ENCODE assay signal across 1 cellular context in the genomic region with DNA sequence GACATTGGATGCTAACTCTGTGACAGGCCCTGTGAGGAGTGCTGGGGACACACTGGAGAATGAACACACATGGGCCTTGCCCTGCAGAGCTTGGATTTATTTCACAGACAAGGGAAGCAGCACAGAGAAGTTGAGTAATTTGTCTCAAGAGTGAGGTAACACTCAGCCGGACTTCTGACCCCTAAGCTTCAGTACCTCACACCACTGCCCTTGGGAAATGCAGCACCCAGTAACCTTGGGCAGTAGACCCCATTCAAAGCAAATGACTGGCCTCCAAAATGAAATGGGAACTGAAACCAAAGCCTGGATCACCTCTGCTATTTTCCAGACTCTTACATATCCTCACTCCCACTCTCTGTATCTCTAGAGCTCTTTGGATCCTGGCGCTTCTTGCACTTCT.
TF ChIP-seq lines count a peak whose summit lies in the region.

No MANE protein-coding gene starts in this region.

TF ChIP-seq in HepG2, 621 proteins besides CTCF, POLR2A, EP300 and RAD21 (continued from another document and continues in another):
- no peak for TF ChIP-seq ZNF556 (CRISPR knock-in tag; IDR thresholded peaks at IDR 0.05; ENCODE audit: borderline replicate concordance)
- no peak; the same call in 1 of the 2 replicates for TF ChIP-seq ZNF788 (CRISPR knock-in tag; IDR thresholded peaks at IDR 0.05; ENCODE audit: borderline replicate concordance)
- TF ChIP-seq MXI1 (IDR thresholded peaks at IDR 0.05; ENCODE audit: borderline replicate concordance, low read depth, low read length): peak; percentile 35; the same call in 1 of the 3 replicates
- TF ChIP-seq, protein P1, sequence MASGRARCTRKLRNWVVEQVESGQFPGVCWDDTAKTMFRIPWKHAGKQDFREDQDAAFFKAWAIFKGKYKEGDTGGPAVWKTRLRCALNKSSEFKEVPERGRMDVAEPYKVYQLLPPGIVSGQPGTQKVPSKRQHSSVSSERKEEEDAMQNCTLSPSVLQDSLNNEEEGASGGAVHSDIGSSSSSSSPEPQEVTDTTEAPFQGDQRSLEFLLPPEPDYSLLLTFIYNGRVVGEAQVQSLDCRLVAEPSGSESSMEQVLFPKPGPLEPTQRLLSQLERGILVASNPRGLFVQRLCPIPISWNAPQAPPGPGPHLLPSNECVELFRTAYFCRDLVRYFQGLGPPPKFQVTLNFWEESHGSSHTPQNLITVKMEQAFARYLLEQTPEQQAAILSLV (CRISPR knock-in tag; IDR thresholded peaks at IDR 0.05; ENCODE audit: borderline replicate concordance): no peak
- TF ChIP-seq PPARG (CRISPR knock-in tag; conservative IDR thresholded peaks at IDR 0.05): no peak
- TF ChIP-seq ZNF484 (CRISPR knock-in tag; IDR thresholded peaks at IDR 0.05; ENCODE audit: borderline replicate concordance, low read depth): no peak
- TF ChIP-seq, protein P2, sequence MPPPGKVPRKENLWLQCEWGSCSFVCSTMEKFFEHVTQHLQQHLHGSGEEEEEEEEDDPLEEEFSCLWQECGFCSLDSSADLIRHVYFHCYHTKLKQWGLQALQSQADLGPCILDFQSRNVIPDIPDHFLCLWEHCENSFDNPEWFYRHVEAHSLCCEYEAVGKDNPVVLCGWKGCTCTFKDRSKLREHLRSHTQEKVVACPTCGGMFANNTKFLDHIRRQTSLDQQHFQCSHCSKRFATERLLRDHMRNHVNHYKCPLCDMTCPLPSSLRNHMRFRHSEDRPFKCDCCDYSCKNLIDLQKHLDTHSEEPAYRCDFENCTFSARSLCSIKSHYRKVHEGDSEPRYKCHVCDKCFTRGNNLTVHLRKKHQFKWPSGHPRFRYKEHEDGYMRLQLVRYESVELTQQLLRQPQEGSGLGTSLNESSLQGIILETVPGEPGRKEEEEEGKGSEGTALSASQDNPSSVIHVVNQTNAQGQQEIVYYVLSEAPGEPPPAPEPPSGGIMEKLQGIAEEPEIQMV (CRISPR knock-in tag; IDR thresholded peaks at IDR 0.05; ENCODE audit: low read depth): no peak
- TF ChIP-seq BORCS8-MEF2B (CRISPR knock-in tag; IDR thresholded peaks at IDR 0.05): no peak
- TF ChIP-seq ATF5 (CRISPR knock-in tag; IDR thresholded peaks at IDR 0.05; ENCODE audit: low read depth): no peak
- TF ChIP-seq MAFF (IDR thresholded peaks at IDR 0.05; ENCODE audit: low read depth, low read length): no peak
- no peak for TF ChIP-seq RARG (CRISPR knock-in tag; IDR thresholded peaks at IDR 0.05; ENCODE audit: low read depth)
- no peak for TF ChIP-seq TOPORS (CRISPR knock-in tag; IDR thresholded peaks at IDR 0.05)
- TF ChIP-seq CEBPB (IDR thresholded peaks at IDR 0.05; ENCODE audit: borderline replicate concordance, low read depth, low read length): peak; percentile 99
- TF ChIP-seq SMARCC2 (IDR thresholded peaks at IDR 0.05): no peak
- TF ChIP-seq ZNF678 (CRISPR knock-in tag; IDR thresholded peaks at IDR 0.05): peak; percentile 31; the same call in 1 of the 2 replicates
- TF ChIP-seq, protein P3, sequence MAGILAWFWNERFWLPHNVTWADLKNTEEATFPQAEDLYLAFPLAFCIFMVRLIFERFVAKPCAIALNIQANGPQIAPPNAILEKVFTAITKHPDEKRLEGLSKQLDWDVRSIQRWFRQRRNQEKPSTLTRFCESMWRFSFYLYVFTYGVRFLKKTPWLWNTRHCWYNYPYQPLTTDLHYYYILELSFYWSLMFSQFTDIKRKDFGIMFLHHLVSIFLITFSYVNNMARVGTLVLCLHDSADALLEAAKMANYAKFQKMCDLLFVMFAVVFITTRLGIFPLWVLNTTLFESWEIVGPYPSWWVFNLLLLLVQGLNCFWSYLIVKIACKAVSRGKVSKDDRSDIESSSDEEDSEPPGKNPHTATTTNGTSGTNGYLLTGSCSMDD (CRISPR knock-in tag; IDR thresholded peaks at IDR 0.05): no peak
- peak; percentile 31; the same call in 1 of the 2 replicates for TF ChIP-seq HMG20A (CRISPR knock-in tag; IDR thresholded peaks at IDR 0.05; ENCODE audit: borderline replicate concordance)
- TF ChIP-seq SMAD1 (CRISPR knock-in tag; IDR thresholded peaks at IDR 0.05; ENCODE audit: borderline replicate concordance, low read depth): no peak
- TF ChIP-seq HNRNPH1 (optimal IDR thresholded peaks at IDR 0.05; ENCODE audit: low read depth, low read length): no peak
- no peak for TF ChIP-seq SETDB1 (CRISPR knock-in tag; IDR thresholded peaks at IDR 0.05; ENCODE audit: borderline replicate concordance)
- no peak for TF ChIP-seq ZNF235 (CRISPR knock-in tag; IDR thresholded peaks at IDR 0.05; ENCODE audit: borderline replicate concordance)
- peak; percentile 62; the same call in 1 of the 2 replicates for TF ChIP-seq HMG20B (CRISPR knock-in tag; conservative IDR thresholded peaks at IDR 0.05)
- no peak for TF ChIP-seq SUZ12 (IDR thresholded peaks at IDR 0.05; ENCODE audit: low read depth, low read length)
- no peak for TF ChIP-seq NCOA1 (CRISPR knock-in tag; IDR thresholded peaks at IDR 0.05)
- TF ChIP-seq HIC2 (CRISPR knock-in tag; IDR thresholded peaks at IDR 0.05; ENCODE audit: low read depth): no peak
- TF ChIP-seq, protein P4, sequence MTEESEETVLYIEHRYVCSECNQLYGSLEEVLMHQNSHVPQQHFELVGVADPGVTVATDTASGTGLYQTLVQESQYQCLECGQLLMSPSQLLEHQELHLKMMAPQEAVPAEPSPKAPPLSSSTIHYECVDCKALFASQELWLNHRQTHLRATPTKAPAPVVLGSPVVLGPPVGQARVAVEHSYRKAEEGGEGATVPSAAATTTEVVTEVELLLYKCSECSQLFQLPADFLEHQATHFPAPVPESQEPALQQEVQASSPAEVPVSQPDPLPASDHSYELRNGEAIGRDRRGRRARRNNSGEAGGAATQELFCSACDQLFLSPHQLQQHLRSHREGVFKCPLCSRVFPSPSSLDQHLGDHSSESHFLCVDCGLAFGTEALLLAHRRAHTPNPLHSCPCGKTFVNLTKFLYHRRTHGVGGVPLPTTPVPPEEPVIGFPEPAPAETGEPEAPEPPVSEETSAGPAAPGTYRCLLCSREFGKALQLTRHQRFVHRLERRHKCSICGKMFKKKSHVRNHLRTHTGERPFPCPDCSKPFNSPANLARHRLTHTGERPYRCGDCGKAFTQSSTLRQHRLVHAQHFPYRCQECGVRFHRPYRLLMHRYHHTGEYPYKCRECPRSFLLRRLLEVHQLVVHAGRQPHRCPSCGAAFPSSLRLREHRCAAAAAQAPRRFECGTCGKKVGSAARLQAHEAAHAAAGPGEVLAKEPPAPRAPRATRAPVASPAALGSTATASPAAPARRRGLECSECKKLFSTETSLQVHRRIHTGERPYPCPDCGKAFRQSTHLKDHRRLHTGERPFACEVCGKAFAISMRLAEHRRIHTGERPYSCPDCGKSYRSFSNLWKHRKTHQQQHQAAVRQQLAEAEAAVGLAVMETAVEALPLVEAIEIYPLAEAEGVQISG (CRISPR knock-in tag; IDR thresholded peaks at IDR 0.05): peak; percentile 43; the same call in 1 of the 2 replicates
- TF ChIP-seq ZNF670 (CRISPR knock-in tag; IDR thresholded peaks at IDR 0.05; ENCODE audit: borderline replicate concordance): no peak
- TF ChIP-seq ZMAT3 (CRISPR knock-in tag; conservative IDR thresholded peaks at IDR 0.05): no peak
- TF ChIP-seq ELF3 (CRISPR knock-in tag; IDR thresholded peaks at IDR 0.05): no peak
- TF ChIP-seq, protein P5, sequence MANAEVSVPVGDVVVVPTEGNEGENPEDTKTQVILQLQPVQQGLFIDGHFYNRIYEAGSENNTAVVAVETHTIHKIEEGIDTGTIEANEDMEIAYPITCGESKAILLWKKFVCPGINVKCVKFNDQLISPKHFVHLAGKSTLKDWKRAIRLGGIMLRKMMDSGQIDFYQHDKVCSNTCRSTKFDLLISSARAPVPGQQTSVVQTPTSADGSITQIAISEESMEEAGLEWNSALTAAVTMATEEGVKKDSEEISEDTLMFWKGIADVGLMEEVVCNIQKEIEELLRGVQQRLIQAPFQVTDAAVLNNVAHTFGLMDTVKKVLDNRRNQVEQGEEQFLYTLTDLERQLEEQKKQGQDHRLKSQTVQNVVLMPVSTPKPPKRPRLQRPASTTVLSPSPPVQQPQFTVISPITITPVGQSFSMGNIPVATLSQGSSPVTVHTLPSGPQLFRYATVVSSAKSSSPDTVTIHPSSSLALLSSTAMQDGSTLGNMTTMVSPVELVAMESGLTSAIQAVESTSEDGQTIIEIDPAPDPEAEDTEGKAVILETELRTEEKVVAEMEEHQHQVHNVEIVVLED (CRISPR knock-in tag; IDR thresholded peaks at IDR 0.05; ENCODE audit: borderline replicate concordance): no peak
- TF ChIP-seq ZNF234 (CRISPR knock-in tag; conservative IDR thresholded peaks at IDR 0.05): no peak
- no peak for TF ChIP-seq ZNF33B (CRISPR knock-in tag; IDR thresholded peaks at IDR 0.05)
- TF ChIP-seq ZNF101 (CRISPR knock-in tag; IDR thresholded peaks at IDR 0.05; ENCODE audit: borderline replicate concordance, low read depth): no peak
- TF ChIP-seq ZNF274 (CRISPR knock-in tag; IDR thresholded peaks at IDR 0.05): no peak
- TF ChIP-seq GABPA (IDR thresholded peaks at IDR 0.05; ENCODE audit: low read depth, low read length): no peak
- no peak for TF ChIP-seq GABPA (CRISPR knock-in tag; IDR thresholded peaks at IDR 0.05; ENCODE audit: low read depth)
- TF ChIP-seq CAMTA2 (CRISPR knock-in tag; IDR thresholded peaks at IDR 0.05; ENCODE audit: borderline replicate concordance): no peak
- no peak for TF ChIP-seq HIVEP1 (CRISPR knock-in tag; IDR thresholded peaks at IDR 0.05)
- TF ChIP-seq PCBP1 (IDR thresholded peaks at IDR 0.05; ENCODE audit: borderline replicate concordance, low read depth, low read length): no peak
- TF ChIP-seq GZF1 (CRISPR knock-in tag; IDR thresholded peaks at IDR 0.05): no peak
- TF ChIP-seq ZNF44 (CRISPR knock-in tag; IDR thresholded peaks at IDR 0.05): 0 out of 2 replicates have a peak, but pooled peaks have one; percentile 36
- no peak for TF ChIP-seq ZNF207 (IDR thresholded peaks at IDR 0.05; ENCODE audit: borderline replicate concordance)
- TF ChIP-seq KMT2B (CRISPR knock-in tag; IDR thresholded peaks at IDR 0.05): no peak
- TF ChIP-seq ZFP41 (CRISPR knock-in tag; IDR thresholded peaks at IDR 0.05; ENCODE audit: borderline replicate concordance): no peak
- TF ChIP-seq TAF1 (CRISPR knock-in tag; IDR thresholded peaks at IDR 0.05): no peak
- TF ChIP-seq, protein P6, sequence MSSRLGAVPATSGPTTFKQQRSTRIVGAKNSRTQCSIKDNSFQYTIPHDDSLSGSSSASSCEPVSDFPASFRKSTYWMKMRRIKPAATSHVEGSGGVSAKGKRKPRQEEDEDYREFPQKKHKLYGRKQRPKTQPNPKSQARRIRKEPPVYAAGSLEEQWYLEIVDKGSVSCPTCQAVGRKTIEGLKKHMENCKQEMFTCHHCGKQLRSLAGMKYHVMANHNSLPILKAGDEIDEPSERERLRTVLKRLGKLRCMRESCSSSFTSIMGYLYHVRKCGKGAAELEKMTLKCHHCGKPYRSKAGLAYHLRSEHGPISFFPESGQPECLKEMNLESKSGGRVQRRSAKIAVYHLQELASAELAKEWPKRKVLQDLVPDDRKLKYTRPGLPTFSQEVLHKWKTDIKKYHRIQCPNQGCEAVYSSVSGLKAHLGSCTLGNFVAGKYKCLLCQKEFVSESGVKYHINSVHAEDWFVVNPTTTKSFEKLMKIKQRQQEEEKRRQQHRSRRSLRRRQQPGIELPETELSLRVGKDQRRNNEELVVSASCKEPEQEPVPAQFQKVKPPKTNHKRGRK (CRISPR knock-in tag; IDR thresholded peaks at IDR 0.05): no peak
- no peak for TF ChIP-seq HOXA9 (CRISPR knock-in tag; IDR thresholded peaks at IDR 0.05; ENCODE audit: borderline replicate concordance)
- no peak; the same call in 1 of the 2 replicates for TF ChIP-seq RXRA (CRISPR knock-in tag; IDR thresholded peaks at IDR 0.05)
- TF ChIP-seq BCL3 (CRISPR knock-in tag; IDR thresholded peaks at IDR 0.05): no peak
- TF ChIP-seq HOXD1 (CRISPR knock-in tag; IDR thresholded peaks at IDR 0.05): no peak
- TF ChIP-seq SKIL (CRISPR knock-in tag; IDR thresholded peaks at IDR 0.05; ENCODE audit: borderline replicate concordance): no peak
- no peak for TF ChIP-seq ZNF562 (CRISPR knock-in tag; IDR thresholded peaks at IDR 0.05; ENCODE audit: borderline replicate concordance)
- no peak for TF ChIP-seq SMYD3 (CRISPR knock-in tag; IDR thresholded peaks at IDR 0.05)
- TF ChIP-seq ZNF10 (CRISPR knock-in tag; IDR thresholded peaks at IDR 0.05; ENCODE audit: borderline replicate concordance, low read depth): peak; percentile 96; the same call in 1 of the 2 replicates
